ENCODE assay signal across 9 cellular contexts in genomic region chr10:110993024-110993693, GRCh38.
DNase-seq lines count a peak whose midpoint lies in the region; ATAC-seq and TF ChIP-seq lines count a peak whose summit lies in the region.
"Had no signal": no experiment of that assay in that cellular context is flagged by ENCODE, and none has a peak within 500 bp of the region (broad histone marks: within the 10 kb centered on the region; RNA-seq: fewer than 3 reads in every experiment).

No MANE protein-coding gene starts in this region.

- no TSS peak for BruUV-seq in OCI-LY7 (replicated peaks; lab: Mats Ljungman, UMichigan)

- ATAC-seq in GM19351 (IDR thresholded peaks at IDR 0.05; ENCODE audit: unreplicated experiment): peak; percentile 49
- ATAC-seq in RWPE2 (ENCODE audit: low read depth): peak; percentile 81

- H4K20me1 ChIP-seq in OCI-LY7 (ENCODE audit: insufficient read depth, low read length): no peaks in the 10 kb centered on the region

- intact Hi-C loops in OCI-LY7 (cut with micrococcal nuclease; ENCODE audit: unreplicated experiment): no loop called here

- TF ChIP-seq CTCF in RWPE2 (IDR thresholded peaks at IDR 0.05; ENCODE audit: poor library complexity, severe bottlenecking) (no peak), fibroblast of the aortic adventitia (IDR thresholded peaks at IDR 0.05; ENCODE audit: insufficient read depth, low read length) (no peak), OCI-LY7 (conservative IDR thresholded peaks at IDR 0.05; ENCODE audit: low read length) (no peak)

- H3K79me2 ChIP-seq in OCI-LY7 (ENCODE audit: insufficient read depth, low read depth, low read length): peaks cover 94% of the 10 kb centered on the region

- H3K4me2 ChIP-seq in OCI-LY7 (ENCODE audit: low read length): no peak overlapping the region

- CTCF ChIA-PET in OCI-LY7 (lab: Charles Lee; ENCODE audit: unreplicated experiment): no interaction called here

- peaks cover 26% of the 10 kb centered on the region for H3K4me1 ChIP-seq in RWPE2 (ENCODE audit: insufficient read depth, poor library complexity, severe bottlenecking)
- H3K4me1 ChIP-seq in OCI-LY7 (ENCODE audit: insufficient read depth, low read length, poor library complexity, severe bottlenecking): no peaks in the 10 kb centered on the region

- no peak overlapping the region for H2AFZ ChIP-seq in OCI-LY7 (ENCODE audit: low read length)

- H3K9me3 ChIP-seq in RWPE2 (ENCODE audit: severe bottlenecking): peaks cover 2% of the 10 kb centered on the region
- H3K9me3 ChIP-seq in OCI-LY7 (ENCODE audit: low read length): peaks cover 4% of the 10 kb centered on the region; the same call in 1 of the 2 replicates

- H3K9me2 ChIP-seq in OCI-LY7 (ENCODE audit: insufficient read depth, low read length): no peaks in the 10 kb centered on the region

- H3K36me3 ChIP-seq in RWPE2 (ENCODE audit: low read depth) (no peaks in the 10 kb centered on the region), OCI-LY7 (ENCODE audit: insufficient read depth, low read length) (peaks cover 84% of the 10 kb centered on the region)

- peak overlapping the region; percentile 10 for H3K27ac ChIP-seq in RWPE2 (ENCODE audit: poor library complexity, severe bottlenecking)
- H3K27ac ChIP-seq in OCI-LY7 (ENCODE audit: low read depth, low read length, poor library complexity, severe bottlenecking): no peak overlapping the region

- POLR2A ChIA-PET in OCI-LY7 (lab: Charles Lee): interaction anchor here (0.7 to 1.3 kb wide), 3 partner anchors 10 to 528 kb away, joined by 3 to 5 read pairs (median 3); no protein-coding TSS in a partner anchor

- no peaks in the 10 kb centered on the region for H3K27me3 ChIP-seq in RWPE2 (ENCODE audit: insufficient read depth, poor library complexity, severe bottlenecking)

- peak; percentile 76 for DNase-seq in AG20443 (ENCODE audit: low spot score)
- no peak for DNase-seq in RWPE2 (ENCODE audit: low spot score)
- DNase-seq in fibroblast of the aortic adventitia (ENCODE audit: low read depth): peak; percentile 68
- no peak for DNase-seq in NCI-H774 (lab: John Stamatoyannopoulos, UW)
- no peak for DNase-seq in superior temporal gyrus (ENCODE audit: extremely low spot score)
- DNase-seq in OCI-LY7 (ENCODE audit: low spot score): no peak
- DNase-seq in 8988T: no peak
- DNase-seq: NCI-H1436 had no signal

- no peak overlapping the region for H3K4me3 ChIP-seq in RWPE2 (ENCODE audit: severe bottlenecking)
- no peak overlapping the region for H3K4me3 ChIP-seq in fibroblast of the aortic adventitia (ENCODE audit: low read depth, low read length)
- no peak overlapping the region for H3K4me3 ChIP-seq in OCI-LY7 (ENCODE audit: low read depth, low read length, poor library complexity, severe bottlenecking)

Comparison
In these comparisons a context has a peak if more than half of its experiments do, and no peak if none do; other contexts are left out.
1. DNase-seq: peak in AG20443 (single experiment) and fibroblast of the aortic adventitia (single experiment); none in RWPE2 (single experiment), NCI-H774 (single experiment), superior temporal gyrus (single experiment), OCI-LY7 (single experiment) and 8988T (single experiment).